ENCODE assay signal across 1 cellular context in genomic region chr17:41917957-41918391, GRCh38.
TF ChIP-seq lines count a peak whose summit lies in the region.

No MANE protein-coding gene starts in this region.

TF ChIP-seq in HCT116, 20 proteins besides CTCF, POLR2A, EP300 and RAD21:
- TF ChIP-seq SP1 (IDR thresholded peaks at IDR 0.05; ENCODE audit: low read depth) (no peak), ATF3 (IDR thresholded peaks at IDR 0.05) (no peak), EGR1 (IDR thresholded peaks at IDR 0.05; ENCODE audit: low read depth) (no peak), TCF7L2 (IDR thresholded peaks at IDR 0.05; ENCODE audit: borderline replicate concordance, extremely low read depth, insufficient read depth, insufficient read length) (no peak), ELF1 (IDR thresholded peaks at IDR 0.05; ENCODE audit: borderline replicate concordance, low read depth) (no peak), EZH2phosphoT487 (IDR thresholded peaks at IDR 0.05; ENCODE audit: borderline replicate concordance) (no peak), CEBPB (IDR thresholded peaks at IDR 0.05; ENCODE audit: low read depth) (no peak), SIN3A (IDR thresholded peaks at IDR 0.05; ENCODE audit: low read depth) (no peak), EZH2 (IDR thresholded peaks at IDR 0.05) (no peak), CBX3 (IDR thresholded peaks at IDR 0.05; ENCODE audit: low read depth) (no peak), ZFX (IDR thresholded peaks at IDR 0.05) (no peak), REST (IDR thresholded peaks at IDR 0.05; ENCODE audit: low read depth) (no peak), ZBTB33 (IDR thresholded peaks at IDR 0.05; ENCODE audit: extremely low read depth, insufficient replicate concordance, low read length) (no peak), FOSL1 (IDR thresholded peaks at IDR 0.05; ENCODE audit: low read depth) (no peak), SRF (IDR thresholded peaks at IDR 0.05; ENCODE audit: low read depth) (no peak), JUND (IDR thresholded peaks at IDR 0.05) (no peak), POLR2AphosphoS5 (IDR thresholded peaks at IDR 0.05; ENCODE audit: low read depth, low read length) (no peak), ZNF274 (IDR thresholded peaks at IDR 0.05; ENCODE audit: low read depth, low read length) (no peak)
- TF ChIP-seq, protein P1, sequence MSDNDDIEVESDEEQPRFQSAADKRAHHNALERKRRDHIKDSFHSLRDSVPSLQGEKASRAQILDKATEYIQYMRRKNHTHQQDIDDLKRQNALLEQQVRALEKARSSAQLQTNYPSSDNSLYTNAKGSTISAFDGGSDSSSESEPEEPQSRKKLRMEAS (IDR thresholded peaks at IDR 0.05) = no peak
